ENCODE assay signal across 14 cellular contexts in the genomic region with DNA sequence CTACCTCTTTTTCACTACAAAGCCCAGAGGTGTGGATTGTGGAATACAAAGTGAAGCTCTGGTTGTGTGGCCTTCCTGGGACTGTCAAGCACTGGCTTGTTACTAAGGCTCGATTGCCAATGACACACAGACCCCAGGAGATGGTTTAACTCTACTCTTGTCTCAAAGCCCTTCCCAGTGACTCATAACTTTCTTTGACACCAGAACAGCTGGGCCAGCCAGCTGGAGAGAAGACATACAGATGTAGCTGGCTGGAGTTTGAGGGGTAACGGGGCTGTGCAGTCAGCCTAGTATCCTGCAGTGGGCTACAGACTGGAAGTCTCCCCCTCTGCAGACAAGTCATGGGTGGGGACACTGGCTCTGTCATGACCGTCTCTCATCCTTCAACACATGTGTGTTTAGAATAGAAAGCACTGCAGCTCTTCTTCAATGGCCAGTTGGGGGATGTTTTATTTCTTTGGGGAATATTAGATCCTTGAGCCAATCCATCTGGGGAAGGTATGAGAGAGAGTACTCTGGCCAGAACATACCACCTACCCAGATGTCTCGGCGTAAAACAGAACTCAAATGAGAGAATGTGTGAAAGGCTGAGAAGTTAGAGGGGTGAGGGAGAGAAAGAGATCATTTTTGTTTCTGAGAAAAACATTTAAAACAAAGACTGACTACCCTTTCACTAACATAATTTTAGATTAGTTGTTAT. TPM values are rescaled to one million over a fixed set of nuclear protein-coding genes. Genes with fewer than 3 reads are reported as not detected.
DNase-seq lines count a peak whose midpoint lies in the region; ATAC-seq and TF ChIP-seq lines count a peak whose summit lies in the region.
"Had no signal": no experiment of that assay in that cellular context is flagged by ENCODE, and none has a peak within 500 bp of the region (broad histone marks: within the 10 kb centered on the region; RNA-seq: fewer than 3 reads in every experiment).

No MANE protein-coding gene starts in this region.

- peak; percentile 81 for ATAC-seq in GM19395 (IDR thresholded peaks at IDR 0.05; ENCODE audit: unreplicated experiment)
- peak; percentile 74 for ATAC-seq in HG03196 (IDR thresholded peaks at IDR 0.05; ENCODE audit: unreplicated experiment)
- ATAC-seq in HG03095 (IDR thresholded peaks at IDR 0.05; ENCODE audit: unreplicated experiment): no peak
- ATAC-seq: activated naive CD4-positive, alpha-beta T cell treated with anti-CD3 and anti-CD28 coated beads, Interleukin-2, amount 50 U/mL, for 72 hours; SK-N-SH treated with all-trans-retinoic acid at 6 μM for 48 hours had no signal

- CTCF ChIA-PET in activated CD4-positive, alpha-beta memory T cell treated with anti-CD3 and anti-CD28 coated beads, Interleukin-2, amount 10 ng/mL, durations not matched to agents 7 days and 5 days (lab: Charles Lee): no interaction called here

- no peak overlapping the region for H3K4me3 ChIP-seq in BE2C (ENCODE audit: low read depth, low read length)
- H3K4me3 ChIP-seq: spleen had no signal

- H3K4me1 ChIP-seq in BE2C: peaks cover 55% of the 10 kb centered on the region

- H3K36me3 ChIP-seq in BE2C: no peaks in the 10 kb centered on the region
- H3K36me3 ChIP-seq: spleen had no signal

- H3K4me3 Mint-ChIP-seq in activated CD4-positive, alpha-beta memory T cell treated with anti-CD3 and anti-CD28 coated beads, Interleukin-2, amount 10 ng/mL, durations not matched to agents 7 days and 5 days: no peak overlapping the region
- no peak overlapping the region for H3K4me3 Mint-ChIP-seq in type B pancreatic cell

- H3K9me3 ChIP-seq in BE2C: no peaks in the 10 kb centered on the region
- H3K9me3 ChIP-seq: spleen had no signal

- no peaks in the 10 kb centered on the region for H3K27me3 ChIP-seq in BE2C
- H3K27me3 ChIP-seq: spleen had no signal

- no peak overlapping the region for H3K27ac Mint-ChIP-seq in activated CD4-positive, alpha-beta memory T cell treated with anti-CD3 and anti-CD28 coated beads, Interleukin-2, amount 10 ng/mL, durations not matched to agents 7 days and 5 days
- no peak overlapping the region for H3K27ac Mint-ChIP-seq in type B pancreatic cell
- H3K27ac Mint-ChIP-seq: activated naive CD4-positive, alpha-beta T cell treated with anti-CD3 and anti-CD28 coated beads, Interleukin-2, amount 50 U/mL, for 72 hours had no signal

- peaks cover 2% of the 10 kb centered on the region for H3K27me3 Mint-ChIP-seq in activated CD4-positive, alpha-beta memory T cell treated with anti-CD3 and anti-CD28 coated beads, Interleukin-2, amount 10 ng/mL, durations not matched to agents 7 days and 5 days
- H3K27me3 Mint-ChIP-seq in type B pancreatic cell: no peaks in the 10 kb centered on the region

- H3K4me1 Mint-ChIP-seq in activated CD4-positive, alpha-beta memory T cell treated with anti-CD3 and anti-CD28 coated beads, Interleukin-2, amount 10 ng/mL, durations not matched to agents 7 days and 5 days: no peaks in the 10 kb centered on the region
- H3K4me1 Mint-ChIP-seq in type B pancreatic cell (ENCODE audit: unreplicated experiment): peaks cover 65% of the 10 kb centered on the region

- no peaks in the 10 kb centered on the region for H3K9me3 Mint-ChIP-seq in activated CD4-positive, alpha-beta memory T cell treated with anti-CD3 and anti-CD28 coated beads, Interleukin-2, amount 10 ng/mL, durations not matched to agents 7 days and 5 days
- H3K9me3 Mint-ChIP-seq in type B pancreatic cell: peaks cover 6% of the 10 kb centered on the region
- H3K9me3 Mint-ChIP-seq: activated naive CD4-positive, alpha-beta T cell treated with anti-CD3 and anti-CD28 coated beads, Interleukin-2, amount 50 U/mL, for 72 hours had no signal

- H3K36me3 Mint-ChIP-seq in activated CD4-positive, alpha-beta memory T cell treated with anti-CD3 and anti-CD28 coated beads, Interleukin-2, amount 10 ng/mL, durations not matched to agents 7 days and 5 days (ENCODE audit: low read depth): no peaks in the 10 kb centered on the region
- H3K36me3 Mint-ChIP-seq in type B pancreatic cell: peaks cover 14% of the 10 kb centered on the region
- H3K36me3 Mint-ChIP-seq: activated naive CD4-positive, alpha-beta T cell treated with anti-CD3 and anti-CD28 coated beads, Interleukin-2, amount 50 U/mL, for 72 hours had no signal

- TF ChIP-seq CTCF in BE2C (IDR thresholded peaks at IDR 0.05; ENCODE audit: low read depth, low read length): no peak
- TF ChIP-seq CTCF in type B pancreatic cell (conservative IDR thresholded peaks at IDR 0.05): no peak

- POLR2A ChIA-PET in activated CD4-positive, alpha-beta memory T cell treated with anti-CD3 and anti-CD28 coated beads, Interleukin-2, amount 10 ng/mL, durations not matched to agents 7 days and 5 days (lab: Charles Lee): no interaction called here

- DNase-seq in BE2C: peak; percentile 24
- peak; percentile 37 for DNase-seq in glomerular visceral epithelial cell (ENCODE audit: extremely low spot score)
- no peak for DNase-seq in activated CD4-positive, alpha-beta memory T cell treated with anti-CD3 and anti-CD28 coated beads, Interleukin-2, amount 10 ng/mL, durations not matched to agents 7 days and 5 days
- DNase-seq in type B pancreatic cell (ENCODE audit: extremely low spot score, unreplicated experiment): no peak
- no peak for DNase-seq in CD1c-positive myeloid dendritic cell (ENCODE audit: extremely low spot score)
- DNase-seq: activated CD4-positive, alpha-beta T cell treated with anti-CD3 and anti-CD28 coated beads, Interleukin-2, amount 50 U/mL, for 1 hour; GF-D8; NCI-H748 treated with DMSO at 0.1 percent for 48 hours; spleen had no signal

RNA-seq across cellular contexts. Expression of gene SEMA6A, which starts 53.3 kb away (rescaled TPM):
- polyA plus RNA-seq in BE2C (2012; ENCODE audit: insufficient read depth, insufficient read length, low read depth): 112 TPM
- under 1 TPM in 1 of 2 experiments, not detected in 1; 0.13 TPM for total RNA-seq in activated CD4-positive, alpha-beta memory T cell treated with anti-CD3 and anti-CD28 coated beads, Interleukin-2, amount 10 ng/mL, durations not matched to agents 7 days and 5 days
- 74.0 and 84.2 TPM in 2 replicates for total RNA-seq in type B pancreatic cell (ENCODE audit: low replicate concordance)

Comparison
In these comparisons a context has a peak if more than half of its experiments do, and no peak if none do; other contexts are left out.
1. DNase-seq: peak in BE2C (single experiment) and glomerular visceral epithelial cell (single experiment); none in activated CD4-positive, alpha-beta memory T cell treated with anti-CD3 and anti-CD28 coated beads, Interleukin-2, amount 10 ng/mL, durations not matched to agents 7 days and 5 days (single experiment), type B pancreatic cell (single experiment) and CD1c-positive myeloid dendritic cell (single experiment).
2. RNA of gene SEMA6A, which starts 53.3 kb away (total RNA-seq): 74.0 to 84.2 TPM in type B pancreatic cell; 0.13 TPM in activated CD4-positive, alpha-beta memory T cell treated with anti-CD3 and anti-CD28 coated beads, Interleukin-2, amount 10 ng/mL, durations not matched to agents 7 days and 5 days; every median in the first group is over 10 times any median in the second.